Comparison of ENCODE assay signal across 8 cellular contexts in the genomic region with DNA sequence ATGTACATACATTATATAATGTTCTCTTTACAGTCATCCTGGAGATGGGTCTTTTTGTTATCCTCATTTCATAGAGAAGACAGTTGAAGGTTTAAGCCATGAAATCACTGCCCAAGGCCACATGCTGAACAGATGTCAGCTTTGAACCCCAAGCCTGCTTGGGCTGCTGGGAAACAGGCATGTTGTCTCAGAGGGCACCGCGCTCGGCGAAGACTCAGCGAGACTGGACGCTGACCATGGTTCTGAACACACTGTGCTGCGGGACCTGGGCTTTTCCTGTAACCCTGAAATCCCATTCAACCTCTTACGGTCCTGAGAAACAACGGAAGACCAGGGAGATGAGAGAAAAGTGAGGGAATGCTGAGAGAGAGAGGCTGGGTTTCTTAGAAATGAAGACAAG.
DNase-seq lines count a peak whose midpoint lies in the region.

No MANE protein-coding gene starts in this region.

- DNase-seq in NCI-H82 (lab: John Stamatoyannopoulos, UW) (peak; percentile 21), NCI-H82 treated with DMSO at 0.1 percent for 48 hours (lab: John Stamatoyannopoulos, UW; ENCODE audit: unreplicated experiment) (no peak), UCSD-AML1 (lab: John Stamatoyannopoulos, UW; ENCODE audit: unreplicated experiment) (peak; percentile 57), fibroblast of the conjunctiva (ENCODE audit: low read depth) (peak; percentile 12), middle frontal gyrus (ENCODE audit: extremely low spot score, low spot score) (no peak), NCI-H524 (lab: John Stamatoyannopoulos, UW) (no peak), DMS153 treated with DMSO at 0.1 percent for 48 hours (lab: John Stamatoyannopoulos, UW; ENCODE audit: unreplicated experiment) (no peak)
- DNase-seq in stimulated activated CD4-positive, alpha-beta T cell treated with anti-CD3 and anti-CD28 coated beads, Interleukin-12 subunit alpha, Interleukin-12 subunit beta, amount 100 ng/mL, for 4 hours, result peak; percentile 32

Comparison
In these comparisons a context has a peak if more than half of its experiments do, and no peak if none do; other contexts are left out.
1. DNase-seq: peak in NCI-H82 (single experiment), UCSD-AML1 (single experiment), fibroblast of the conjunctiva (single experiment) and stimulated activated CD4-positive, alpha-beta T cell treated with anti-CD3 and anti-CD28 coated beads, Interleukin-12 subunit alpha, Interleukin-12 subunit beta, amount 100 ng/mL, for 4 hours (single experiment); none in NCI-H82 treated with DMSO at 0.1 percent for 48 hours (single experiment), middle frontal gyrus (single experiment), NCI-H524 (0 of 2) and DMS153 treated with DMSO at 0.1 percent for 48 hours (single experiment).